ENCODE assay signal across 25 cellular contexts in genomic region chr3:16216373-16216935, GRCh38. TPM values are rescaled to one million over a fixed set of nuclear protein-coding genes. Genes with fewer than 3 reads are reported as not detected.
"Had no signal": no experiment of that assay in that cellular context is flagged by ENCODE, and none has a peak within 500 bp of the region (broad histone marks: within the 10 kb centered on the region; RNA-seq: fewer than 3 reads in every experiment).

No MANE protein-coding gene starts in this region.

- H3K9me3 ChIP-seq: left ventricle myocardium inferior, neutrophil, right atrium auricular region, right lobe of liver, stomach, thoracic aorta, upper lobe of left lung, vagina had no signal

- H3K4me3 ChIP-seq: hepatocyte, left ventricle myocardium inferior, lung, neural progenitor cell, right atrium auricular region, right lobe of liver, smooth muscle cell, stomach, thoracic aorta, tibial nerve, upper lobe of left lung, vagina had no signal

- H3K4me1 ChIP-seq: left ventricle myocardium inferior, neural progenitor cell, parathyroid adenoma, right atrium auricular region, right lobe of liver, stomach, tibial nerve, upper lobe of left lung, vagina had no signal

- H3K9ac ChIP-seq: neural progenitor cell, parathyroid adenoma had no signal

- H3K4me2 ChIP-seq: hepatocyte, neural progenitor cell, smooth muscle cell had no signal

- H3K36me3 ChIP-seq: neural progenitor cell, neutrophil, right lobe of liver, upper lobe of left lung had no signal

- DNase-seq: islet precursor cell; left ventricle myocardium inferior; mesendoderm; naive B cell; natural killer cell; nephron progenitor cell; occipital lobe; right lobe of liver; stimulated activated CD4-positive, alpha-beta T cell treated with anti-CD3 and anti-CD28 coated beads, Interleukin-1b, Interleukin-23, amount 100 ng/mL, for 48 hours; stimulated activated CD4-positive, alpha-beta T cell treated with anti-CD3 and anti-CD28 coated beads, Interleukin-4, amount 100 ng/mL, for 1 hour; stimulated activated naive B cell treated with anti-CD40 and anti-IgM and Interleukin-4, amounts not matched to agents 10 μg/mL and 1 μg/mL and 100 μg/mL, for 72 hours; stimulated activated naive CD8-positive, alpha-beta T cell treated with anti-CD3 and anti-CD28 coated beads, Interleukin-15, Interleukin-2, amounts not matched to agents 100 U/mL and 50 U/mL, for 24 hours; stomach; upper lobe of left lung had no signal

- H2AFZ ChIP-seq: hepatocyte, neural progenitor cell, parathyroid adenoma had no signal

- H3K27me3 ChIP-seq: hepatocyte, neural progenitor cell, neutrophil, right atrium auricular region, right lobe of liver, stomach, tibial nerve, upper lobe of left lung, vagina had no signal

- ATAC-seq: natural killer cell; right lobe of liver; stimulated activated naive B cell treated with anti-CD40 and anti-IgM and Interleukin-4, amounts not matched to agents 10 μg/mL and 1 μg/mL and 100 μg/mL, for 72 hours; stimulated activated naive CD8-positive, alpha-beta T cell treated with anti-CD3 and anti-CD28 coated beads, Interleukin-15, Interleukin-2, amounts not matched to agents 100 U/mL and 50 U/mL, for 24 hours had no signal

- H3K27ac ChIP-seq: hepatocyte, left ventricle myocardium inferior, neural progenitor cell, neutrophil, parathyroid adenoma, right atrium auricular region, right lobe of liver, stomach, thoracic aorta, tibial nerve, upper lobe of left lung, vagina had no signal

- H3K79me2 ChIP-seq: hepatocyte, parathyroid adenoma had no signal

RNA-seq across cellular contexts. Expression of gene GALNT15, which starts 42.0 kb away (rescaled TPM):
- total RNA-seq: mononuclear cell, natural killer cell had no signal
